Comparison of ENCODE assay signal across 8 cellular contexts in genomic region chr10:113126506-113127192, GRCh38.
DNase-seq lines count a peak whose midpoint lies in the region; ATAC-seq, FAIRE-seq and TF ChIP-seq lines count a peak whose summit lies in the region.

No MANE protein-coding gene starts in this region.

- H2AFZ ChIP-seq in PC-3 (ENCODE audit: low read length) (peak overlapping the region; percentile 52; the same call in 1 of the 2 replicates), neuronal stem cell (ENCODE audit: low read length) (no peak overlapping the region)

- no peak overlapping the region for H2BK12ac ChIP-seq in neuronal stem cell (ENCODE audit: low read length)

- no peaks in the 10 kb centered on the region for H3K36me3 Mint-ChIP-seq in activated naive CD4-positive, alpha-beta T cell treated with anti-CD3 and anti-CD28 coated beads, Interleukin-2, amount 10 ng/mL, durations not matched to agents 7 days and 5 days

- POLR2A ChIA-PET in PC-3 (lab: Charles Lee; ENCODE audit: unreplicated experiment), result interaction anchor here (0.7 kb wide), 1 partner anchor 946 kb away, joined by 8 read pairs; no protein-coding TSS in a partner anchor

- H3K23ac ChIP-seq in neuronal stem cell (ENCODE audit: low read depth, low read length, poor library complexity), result no peak overlapping the region

- peak; percentile 61 for TF ChIP-seq CTCF in PC-3 (conservative IDR thresholded peaks at IDR 0.05; ENCODE audit: low read depth, low read length)

- DNase-seq in C1 segment of cervical spinal cord (lab: John Stamatoyannopoulos, UW) (peak in 11 of 14 donors; percentile 4 to 80 (median 23)), HCEC 1CT (peak; percentile 79), PC-3 (peak; percentile 73), frontal cortex (ENCODE audit: low spot score in 2 of 2) (peak; percentile 81), neuronal stem cell (ENCODE audit: low spot score) (peak; percentile 89)
- peak; percentile 38 for DNase-seq in activated naive CD4-positive, alpha-beta T cell treated with anti-CD3 and anti-CD28 coated beads, Interleukin-2, amount 10 ng/mL, durations not matched to agents 7 days and 5 days

- no peaks in the 10 kb centered on the region for H3F3A ChIP-seq in PC-3 (ENCODE audit: low read length, unreplicated experiment)

- H3K27me3 ChIP-seq in PC-3 (ENCODE audit: low read length), result no peaks in the 10 kb centered on the region
- H3K27me3 ChIP-seq in neuronal stem cell (ENCODE audit: control insufficient read depth in 3 of 3, insufficient read depth in 3 of 3, low read depth in 1 of 3, low read length in 3 of 3), result no peaks in the 10 kb centered on the region
- H3K27me3 ChIP-seq in thymus (ENCODE audit: control insufficient read depth, insufficient read depth), result peaks cover 4% of the 10 kb centered on the region

- H4K8ac ChIP-seq in neuronal stem cell (ENCODE audit: low read depth, low read length), result no peak overlapping the region

- no peak overlapping the region for H3K27ac ChIP-seq in PC-3 (ENCODE audit: low read length)
- peak overlapping the region; percentile 77 for H3K27ac ChIP-seq in neuronal stem cell (replicated peaks; ENCODE audit: low read length)
- no peak overlapping the region for H3K27ac ChIP-seq in thymus (ENCODE audit: low read depth)

- FAIRE-seq in frontal cortex (lab: Jason Lieb, UNC), result no peak

- H3K9me3 Mint-ChIP-seq in activated naive CD4-positive, alpha-beta T cell treated with anti-CD3 and anti-CD28 coated beads, Interleukin-2, amount 10 ng/mL, durations not matched to agents 7 days and 5 days, result no peaks in the 10 kb centered on the region

- no peak overlapping the region for H2BK15ac ChIP-seq in neuronal stem cell (ENCODE audit: low read length)

- no peak overlapping the region for H2BK120ac ChIP-seq in neuronal stem cell (ENCODE audit: low read depth, low read length)

- CTCF ChIA-PET in PC-3 (lab: Charles Lee), result interaction anchor here (0.6 to 0.7 kb wide), 3 partner anchors 13 to 547 kb away, joined by 3 to 6 read pairs (median 5); no protein-coding TSS in a partner anchor
- CTCF ChIA-PET in activated naive CD4-positive, alpha-beta T cell treated with anti-CD3 and anti-CD28 coated beads, Interleukin-2, amount 10 ng/mL, durations not matched to agents 7 days and 5 days (lab: Charles Lee), result interaction anchor here (0.6 to 1.2 kb wide), 4 partner anchors 11 to 466 kb away, joined by 3 to 5 read pairs (median 4); no protein-coding TSS in a partner anchor

- H3K27ac Mint-ChIP-seq in activated naive CD4-positive, alpha-beta T cell treated with anti-CD3 and anti-CD28 coated beads, Interleukin-2, amount 10 ng/mL, durations not matched to agents 7 days and 5 days, result no peak overlapping the region

- H3K9ac ChIP-seq in PC-3 (ENCODE audit: low read length) (peak overlapping the region; percentile 30; the same call in 1 of the 2 replicates), neuronal stem cell (ENCODE audit: low read depth, low read length, poor library complexity) (peak overlapping the region; percentile 67)

- H3K14ac ChIP-seq in neuronal stem cell (ENCODE audit: low read length), result no peak overlapping the region

- peak; percentile 99 for ATAC-seq in PC-3
- no peak for ATAC-seq in HG02610 (IDR thresholded peaks at IDR 0.05; ENCODE audit: unreplicated experiment)

- no peak overlapping the region for H2BK5ac ChIP-seq in neuronal stem cell (ENCODE audit: low read length)

- no peak overlapping the region for H4K91ac ChIP-seq in neuronal stem cell (ENCODE audit: low read depth, low read length, poor library complexity)

- no peak overlapping the region for H2AK5ac ChIP-seq in neuronal stem cell (ENCODE audit: low read depth, low read length)

- no peaks in the 10 kb centered on the region for H3K36me3 ChIP-seq in PC-3 (ENCODE audit: low read depth, low read length)
- H3K36me3 ChIP-seq in neuronal stem cell (replicated peaks in 1 of 2; ENCODE audit: control insufficient read depth in 2 of 2, insufficient read depth in 2 of 2, low read length in 2 of 2), result no peaks in the 10 kb centered on the region
- H3K36me3 ChIP-seq in thymus (ENCODE audit: control insufficient read depth, insufficient read depth), result no peaks in the 10 kb centered on the region

- H3K9me3 ChIP-seq in PC-3 (ENCODE audit: low read length) (no peaks in the 10 kb centered on the region), neuronal stem cell (replicated peaks in 1 of 2; ENCODE audit: control insufficient read depth in 2 of 2, insufficient read depth in 1 of 2, low read depth in 1 of 2, low read length in 2 of 2) (no peaks in the 10 kb centered on the region), thymus (ENCODE audit: control insufficient read depth) (no peaks in the 10 kb centered on the region)

- intact Hi-C loops in PC-3 (cut with micrococcal nuclease), result loop anchor here (1.0 to 10.0 kb wide), 3 partner anchors 172 to 649 kb away; no protein-coding TSS in a partner anchor

- H3K4me1 ChIP-seq in PC-3 (ENCODE audit: insufficient read depth, low read length), result peaks cover 13% of the 10 kb centered on the region
- peaks cover 29 to 42% of the 10 kb centered on the region in 2 donors for H3K4me1 ChIP-seq in neuronal stem cell (ENCODE audit: control insufficient read depth in 2 of 2, insufficient read depth in 1 of 2, low read depth in 1 of 2, low read length in 2 of 2)
- no peaks in the 10 kb centered on the region for H3K4me1 ChIP-seq in thymus (ENCODE audit: control insufficient read depth, insufficient read depth, low read length)

- peak overlapping the region; percentile 82 for H3K4me2 ChIP-seq in PC-3 (ENCODE audit: low read length)
- H3K4me2 ChIP-seq in neuronal stem cell (ENCODE audit: insufficient read depth, low read length, poor library complexity, severe bottlenecking), result peak overlapping the region; percentile 68

- no TSS peak for BruUV-seq in PC-3 (replicated peaks; lab: Mats Ljungman, UMichigan)

- no CpG with 5 or more reads among the region's 50 CpGs for WGBS in neuronal stem cell (ENCODE audit: extremely low coverage in 2 of 2, insufficient read length in 2 of 2, insufficient replicate concordance in 1 of 2), 2 donors
- 9% methylated on average over 50 of the region's 50 CpGs for whole genome bisulfite sequencing in thymus

- H3K4me1 Mint-ChIP-seq in activated naive CD4-positive, alpha-beta T cell treated with anti-CD3 and anti-CD28 coated beads, Interleukin-2, amount 10 ng/mL, durations not matched to agents 7 days and 5 days, result no peaks in the 10 kb centered on the region

- no peak overlapping the region for H3K4ac ChIP-seq in neuronal stem cell (ENCODE audit: low read length)

- H3K4me3 ChIP-seq in PC-3 (ENCODE audit: low read length), result peak overlapping the region; percentile 63
- H3K4me3 ChIP-seq in neuronal stem cell (ENCODE audit: low read length in 2 of 2), result peak overlapping the region; percentile 44 to 73
- peak overlapping the region; percentile 24 for H3K4me3 ChIP-seq in thymus (ENCODE audit: low read length)

- no peaks in the 10 kb centered on the region for H3K9me2 ChIP-seq in PC-3 (replicated peaks; ENCODE audit: low read length)

- no peak overlapping the region for H3K4me3 Mint-ChIP-seq in activated naive CD4-positive, alpha-beta T cell treated with anti-CD3 and anti-CD28 coated beads, Interleukin-2, amount 10 ng/mL, durations not matched to agents 7 days and 5 days

- H3K79me1 ChIP-seq in neuronal stem cell (ENCODE audit: low read depth, low read length), result no peaks in the 10 kb centered on the region

- peaks cover 49% of the 10 kb centered on the region for H3K27me3 Mint-ChIP-seq in activated naive CD4-positive, alpha-beta T cell treated with anti-CD3 and anti-CD28 coated beads, Interleukin-2, amount 10 ng/mL, durations not matched to agents 7 days and 5 days

- peaks cover 43% of the 10 kb centered on the region for H3K79me2 ChIP-seq in PC-3 (ENCODE audit: low read length)

- H3K18ac ChIP-seq in neuronal stem cell (ENCODE audit: low read length), result peak overlapping the region; percentile 90

- 0 out of 2 replicates have a peak, but pooled peaks cover 4% of the 10 kb centered on the region for H4K20me1 ChIP-seq in PC-3 (ENCODE audit: low read length)

Comparison
In these comparisons a context has a peak if more than half of its experiments do, and no peak if none do; other contexts are left out.
1. DNase-seq: peak in every context shown above with its lines; median percentile 89 in neuronal stem cell; 81 in frontal cortex; 79 in HCEC 1CT; 73 in PC-3; 38 in activated naive CD4-positive, alpha-beta T cell treated with anti-CD3 and anti-CD28 coated beads, Interleukin-2, amount 10 ng/mL, durations not matched to agents 7 days and 5 days; 23 in C1 segment of cervical spinal cord.